17 cellular contexts compared by ENCODE assay signal in the genomic region with DNA sequence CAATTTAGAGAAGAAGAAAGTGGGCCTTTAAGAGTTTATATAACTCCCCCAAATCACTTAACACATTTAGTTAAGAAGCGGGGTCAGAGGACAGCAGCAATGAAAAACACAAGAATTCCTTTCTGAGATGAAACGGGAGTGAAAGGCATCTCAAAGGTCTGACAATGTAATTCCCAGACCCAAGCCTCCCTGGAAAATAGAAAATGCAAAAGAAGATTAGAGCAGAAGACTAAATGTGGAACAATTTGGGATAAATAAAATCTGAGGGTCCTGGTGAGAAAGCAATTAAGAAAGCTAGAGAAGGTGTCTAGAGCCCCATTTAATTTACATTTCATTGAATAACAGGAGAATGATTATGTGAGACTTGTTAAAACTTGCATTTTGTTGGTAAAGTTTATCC. TPM values are rescaled to one million over a fixed set of nuclear protein-coding genes. Genes with fewer than 3 reads are reported as not detected.
"Had no signal": no experiment of that assay in that cellular context is flagged by ENCODE, and none has a peak within 500 bp of the region (broad histone marks: within the 10 kb centered on the region; RNA-seq: fewer than 3 reads in every experiment).

No MANE protein-coding gene starts in this region.

- H3K9me2 ChIP-seq: SK-N-SH had no signal

- H3K27ac ChIP-seq: brain microvascular endothelial cell, coronary artery, ovary, thyroid gland had no signal

- H3K4me2 ChIP-seq: SK-N-SH had no signal

- H3K4me1 Mint-ChIP-seq: central memory CD8-positive, alpha-beta T cell had no signal

- DNase-seq: activated CD4-positive, alpha-beta T cell treated with anti-CD3 and anti-CD28 coated beads for 4 hours; activated CD8-positive, alpha-beta T cell treated with anti-CD3 and anti-CD28 coated beads, Interleukin-2, amount 10 ng/mL, durations not matched to agents 7 days and 5 days; activated effector memory CD4-positive, alpha-beta T cell treated with anti-CD3 and anti-CD28 coated beads, Interleukin-2, amount 50 U/mL, for 16 hours; amygdala; brain microvascular endothelial cell; left ventricle myocardium superior; mesendoderm; ovary; SK-N-SH; spleen; T-cell; thyroid gland had no signal

- H3K4me1 ChIP-seq: thyroid gland had no signal

- H3K4me3 Mint-ChIP-seq: activated CD8-positive, alpha-beta T cell treated with anti-CD3 and anti-CD28 coated beads, Interleukin-2, amount 10 ng/mL, durations not matched to agents 7 days and 5 days; activated naive CD4-positive, alpha-beta T cell treated with anti-CD3 and anti-CD28 coated beads, Interleukin-2, amount 50 U/mL, for 24 hours; central memory CD8-positive, alpha-beta T cell; T-cell had no signal

- H3K36me3 ChIP-seq: brain microvascular endothelial cell, ovary, spleen, thyroid gland had no signal

- H3K4me3 ChIP-seq: coronary artery, ovary, spleen, thyroid gland had no signal

- H3K27ac Mint-ChIP-seq: activated naive CD4-positive, alpha-beta T cell treated with anti-CD3 and anti-CD28 coated beads, Interleukin-2, amount 50 U/mL, for 24 hours; T-cell had no signal

- H3K27me3 ChIP-seq: ovary, spleen, thyroid gland had no signal

- H3K36me3 Mint-ChIP-seq: activated naive CD4-positive, alpha-beta T cell treated with anti-CD3 and anti-CD28 coated beads, Interleukin-2, amount 50 U/mL, for 24 hours; T-cell had no signal

- H3K9me3 ChIP-seq: ovary, SK-N-SH, spleen, thyroid gland had no signal

- ATAC-seq: left ventricle myocardium superior, sciatic nerve, T-cell had no signal

- H3K9me3 Mint-ChIP-seq: activated naive CD4-positive, alpha-beta T cell treated with anti-CD3 and anti-CD28 coated beads, Interleukin-2, amount 50 U/mL, for 24 hours; central memory CD8-positive, alpha-beta T cell; T-cell had no signal

RNA-seq across cellular contexts. Expression of a gene that starts 19.1 kb away (rescaled TPM):
- total RNA-seq: activated CD8-positive, alpha-beta T cell treated with anti-CD3 and anti-CD28 coated beads, Interleukin-2, amount 10 ng/mL, durations not matched to agents 7 days and 5 days; esophagus mucosa; T-cell had no signal
- polyA plus RNA-seq: SK-N-SH had no signal

RNA-seq across cellular contexts. Expression of a gene that starts 19.6 kb away (rescaled TPM):
- total RNA-seq: activated CD8-positive, alpha-beta T cell treated with anti-CD3 and anti-CD28 coated beads, Interleukin-2, amount 10 ng/mL, durations not matched to agents 7 days and 5 days; T-cell had no signal
- polyA plus RNA-seq: SK-N-SH had no signal

RNA-seq across cellular contexts. Expression of a gene that starts 32.1 kb away (rescaled TPM):
- total RNA-seq: activated CD8-positive, alpha-beta T cell treated with anti-CD3 and anti-CD28 coated beads, Interleukin-2, amount 10 ng/mL, durations not matched to agents 7 days and 5 days; T-cell had no signal
- polyA plus RNA-seq: SK-N-SH had no signal

RNA-seq across cellular contexts. Expression of a gene that starts 48.1 kb away (rescaled TPM):
- total RNA-seq: activated CD8-positive, alpha-beta T cell treated with anti-CD3 and anti-CD28 coated beads, Interleukin-2, amount 10 ng/mL, durations not matched to agents 7 days and 5 days; esophagus mucosa; T-cell had no signal
- polyA plus RNA-seq: SK-N-SH had no signal
